ENCODE assay signal across 8 cellular contexts in genomic region chr11:47185305-47186075, GRCh38. TPM values are rescaled to one million over a fixed set of nuclear protein-coding genes. Genes with fewer than 3 reads are reported as not detected.
A peak's percentile ranks its signal among the peaks of the same experiment; 100 is the strongest.
DNase-seq lines count a peak whose midpoint lies in the region; ATAC-seq and TF ChIP-seq lines count a peak whose summit lies in the region.

No MANE protein-coding gene starts in this region.

- H3K4me1 Mint-ChIP-seq in Calu3 (ENCODE audit: low read depth, unreplicated experiment) = peaks cover 9% of the 10 kb centered on the region
- peaks cover 12% of the 10 kb centered on the region for H3K4me1 Mint-ChIP-seq in activated CD8-positive, alpha-beta T cell treated with anti-CD3 and anti-CD28 coated beads, Interleukin-2, amount 10 ng/mL, durations not matched to agents 7 days and 5 days (ENCODE audit: low read depth)
- peaks cover 52% of the 10 kb centered on the region for H3K4me1 Mint-ChIP-seq in osteocyte (ENCODE audit: unreplicated experiment)

- BruUV-seq in Calu3 (replicated peaks; lab: Mats Ljungman, UMichigan) = no TSS peak

- H3K27ac Mint-ChIP-seq in Calu3 (ENCODE audit: unreplicated experiment) (no peak overlapping the region), osteocyte (ENCODE audit: unreplicated experiment) (peak overlapping the region; percentile 91)
- no peak overlapping the region for H3K27ac Mint-ChIP-seq in activated CD8-positive, alpha-beta T cell treated with anti-CD3 and anti-CD28 coated beads, Interleukin-2, amount 10 ng/mL, durations not matched to agents 7 days and 5 days

- no peaks in the 10 kb centered on the region for H3K27me3 Mint-ChIP-seq in Calu3 (ENCODE audit: unreplicated experiment)
- H3K27me3 Mint-ChIP-seq in activated CD8-positive, alpha-beta T cell treated with anti-CD3 and anti-CD28 coated beads, Interleukin-2, amount 10 ng/mL, durations not matched to agents 7 days and 5 days (ENCODE audit: low read depth) = peaks cover 33% of the 10 kb centered on the region
- H3K27me3 Mint-ChIP-seq in osteocyte (ENCODE audit: unreplicated experiment) = no peaks in the 10 kb centered on the region

- CTCF ChIA-PET in Calu3 (lab: Charles Lee) = interaction anchor here (0.5 to 1.9 kb wide), 4 partner anchors 30 to 156 kb away, joined by 3 to 13 read pairs (median 6); partner anchors contain the start of gene DDB2
- CTCF ChIA-PET in activated CD8-positive, alpha-beta T cell treated with anti-CD3 and anti-CD28 coated beads, Interleukin-2, amount 10 ng/mL, durations not matched to agents 7 days and 5 days (lab: Charles Lee) = interaction anchor here (1.5 to 1.6 kb wide), 2 partner anchors 63 to 74 kb away, joined by 3 read pairs; partner anchors contain the start of gene ACP2

- no peak for TF ChIP-seq CTCF in Calu3 (IDR thresholded peaks at IDR 0.05; ENCODE audit: unreplicated experiment)
- no peak for TF ChIP-seq CTCF in osteocyte (IDR thresholded peaks at IDR 0.05)

- H3K36me3 Mint-ChIP-seq in Calu3 (ENCODE audit: insufficient read depth, unreplicated experiment) (peaks cover 24% of the 10 kb centered on the region), osteocyte (ENCODE audit: unreplicated experiment) (peaks cover 5% of the 10 kb centered on the region)
- H3K36me3 Mint-ChIP-seq in activated CD8-positive, alpha-beta T cell treated with anti-CD3 and anti-CD28 coated beads, Interleukin-2, amount 10 ng/mL, durations not matched to agents 7 days and 5 days (ENCODE audit: low read depth) = no peaks in the 10 kb centered on the region

- H3K9me3 Mint-ChIP-seq in Calu3 (ENCODE audit: low read depth, unreplicated experiment) = no peaks in the 10 kb centered on the region
- H3K9me3 Mint-ChIP-seq in activated CD8-positive, alpha-beta T cell treated with anti-CD3 and anti-CD28 coated beads, Interleukin-2, amount 10 ng/mL, durations not matched to agents 7 days and 5 days (ENCODE audit: insufficient read depth) = no peaks in the 10 kb centered on the region
- H3K9me3 Mint-ChIP-seq in osteocyte (ENCODE audit: unreplicated experiment) = no peaks in the 10 kb centered on the region

- POLR2A ChIA-PET in activated CD8-positive, alpha-beta T cell treated with anti-CD3 and anti-CD28 coated beads, Interleukin-2, amount 10 ng/mL, durations not matched to agents 7 days and 5 days (lab: Charles Lee) = interaction anchor here (0.6 kb wide), 1 partner anchor 29 kb away, joined by 4 read pairs; the partner anchor contains the start of gene DDB2

- intact Hi-C loops in Calu3 (cut with micrococcal nuclease; ENCODE audit: unreplicated experiment) = loop anchor here (2.0 kb wide), 1 partner anchor 73 kb away; no protein-coding TSS in a partner anchor
- intact Hi-C loops in Right ventricle myocardium inferior (cut with DNase I) = loop anchor here (2.0 kb wide), 2 partner anchors 29 to 63 kb away; partner anchors contain the start of genes ACP2 and DDB2

- peak; percentile 7 for ATAC-seq in activated CD8-positive, alpha-beta T cell treated with anti-CD3 and anti-CD28 coated beads, Interleukin-2, amount 10 ng/mL, durations not matched to agents 7 days and 5 days
- ATAC-seq in Right ventricle myocardium inferior = peak; percentile 45

- DNase-seq in Calu3 (peak; percentile 71), HPDE6-E6E7 (ENCODE audit: extremely low spot score) (peak; percentile 74), Right ventricle myocardium inferior (ENCODE audit: missing footprints) (peak; percentile 75), osteocyte (ENCODE audit: extremely low spot score, unreplicated experiment) (peak; percentile 85), NCI-H510A (lab: John Stamatoyannopoulos, UW) (no peak), HT-29 (ENCODE audit: low spot score) (no peak)
- no peak for DNase-seq in activated CD8-positive, alpha-beta T cell treated with anti-CD3 and anti-CD28 coated beads, Interleukin-2, amount 10 ng/mL, durations not matched to agents 7 days and 5 days
- DNase-seq in stimulated activated CD4-positive, alpha-beta T cell treated with anti-CD3 and anti-CD28 coated beads, Interleukin-4, amount 100 ng/mL, for 24 hours = no peak

- H3K4me3 Mint-ChIP-seq in Calu3 (ENCODE audit: low read depth, unreplicated experiment) (peak overlapping the region; percentile 81), osteocyte (ENCODE audit: unreplicated experiment) (peak overlapping the region; percentile 86)
- no peak overlapping the region for H3K4me3 Mint-ChIP-seq in activated CD8-positive, alpha-beta T cell treated with anti-CD3 and anti-CD28 coated beads, Interleukin-2, amount 10 ng/mL, durations not matched to agents 7 days and 5 days

RNA-seq across cellular contexts. Expression of gene PACSIN3, which starts 0.7 kb away (rescaled TPM):
- 22.1 and 26.5 TPM in 2 replicates for total RNA-seq in Calu3 (2022)
- 1 to 10 TPM; 2.0 to 2.1 TPM for total RNA-seq in activated CD8-positive, alpha-beta T cell treated with anti-CD3 and anti-CD28 coated beads, Interleukin-2, amount 10 ng/mL, durations not matched to agents 7 days and 5 days
- total RNA-seq in Right ventricle myocardium inferior = 177 TPM
- total RNA-seq in osteocyte = 90.3 and 93.3 TPM in 2 replicates
- 2.6 and 3.7 TPM in 2 replicates for total RNA-seq in HT-29 (2014; rRNA removed; shearing (Covaris generic))

RNA-seq across cellular contexts. Expression of gene ARFGAP2, which starts 8.8 kb away (rescaled TPM):
- total RNA-seq in Calu3 (2022) (108 and 121 TPM in 2 replicates), Right ventricle myocardium inferior (45.8 TPM), osteocyte (73.4 and 77.4 TPM in 2 replicates)
- 100 to 1,000 TPM in 1 of 2 experiments, 10 to 100 TPM in 1; 89.6 to 102 TPM for total RNA-seq in activated CD8-positive, alpha-beta T cell treated with anti-CD3 and anti-CD28 coated beads, Interleukin-2, amount 10 ng/mL, durations not matched to agents 7 days and 5 days
- total RNA-seq in HT-29 (2014; rRNA removed; shearing (Covaris generic)) = 162 and 181 TPM in 2 replicates

RNA-seq across cellular contexts. Expression of gene DDB2, which starts 29.3 kb away (rescaled TPM):
- 18.7 and 27.8 TPM in 2 replicates for total RNA-seq in Calu3 (2022)
- total RNA-seq in activated CD8-positive, alpha-beta T cell treated with anti-CD3 and anti-CD28 coated beads, Interleukin-2, amount 10 ng/mL, durations not matched to agents 7 days and 5 days = 100 to 1,000 TPM; 164 to 171 TPM
- total RNA-seq in Right ventricle myocardium inferior = 10.3 TPM
- total RNA-seq in osteocyte = 53.8 and 54.2 TPM in 2 replicates
- total RNA-seq in HT-29 (2014; rRNA removed; shearing (Covaris generic)) = 17.1 and 25.7 TPM in 2 replicates

Comparison
In these comparisons a context has a peak if more than half of its experiments do, and no peak if none do; other contexts are left out.
1. DNase-seq: peak in Calu3 (single experiment), HPDE6-E6E7 (single experiment), Right ventricle myocardium inferior (single experiment) and osteocyte (single experiment); none in activated CD8-positive, alpha-beta T cell treated with anti-CD3 and anti-CD28 coated beads, Interleukin-2, amount 10 ng/mL, durations not matched to agents 7 days and 5 days (single experiment), NCI-H510A (single experiment), HT-29 (single experiment) and stimulated activated CD4-positive, alpha-beta T cell treated with anti-CD3 and anti-CD28 coated beads, Interleukin-4, amount 100 ng/mL, for 24 hours (single experiment).